ENCODE assay signal across 10 cellular contexts in genomic region chr16:71885261-71885650, GRCh38. TPM values are rescaled to one million over a fixed set of nuclear protein-coding genes. Genes with fewer than 3 reads are reported as not detected.
A peak's percentile ranks its signal among the peaks of the same experiment; 100 is the strongest.
DNase-seq lines count a peak whose midpoint lies in the region; ATAC-seq and TF ChIP-seq lines count a peak whose summit lies in the region.
"Had no signal": no experiment of that assay in that cellular context is flagged by ENCODE, and none has a peak within 500 bp of the region (broad histone marks: within the 10 kb centered on the region; RNA-seq: fewer than 3 reads in every experiment).

No MANE protein-coding gene starts in this region.

- peak overlapping the region; percentile 6 for H3K27ac Mint-ChIP-seq in activated naive CD4-positive, alpha-beta T cell treated with anti-CD3 and anti-CD28 coated beads, Interleukin-2, amount 10 ng/mL, durations not matched to agents 7 days and 5 days
- H3K27ac Mint-ChIP-seq in T-cell = peak overlapping the region; percentile 83 to 87
- peak overlapping the region; percentile 74 for H3K27ac Mint-ChIP-seq in type B pancreatic cell

- H3K27ac ChIP-seq in epithelial cell of prostate = peak overlapping the region; percentile 4

- no peaks in the 10 kb centered on the region for H3K9me3 Mint-ChIP-seq in activated naive CD4-positive, alpha-beta T cell treated with anti-CD3 and anti-CD28 coated beads, Interleukin-2, amount 10 ng/mL, durations not matched to agents 7 days and 5 days
- H3K9me3 Mint-ChIP-seq in T-cell (no peaks in the 10 kb centered on the region), type B pancreatic cell (no peaks in the 10 kb centered on the region)

- peaks cover 5% of the 10 kb centered on the region for H3K36me3 Mint-ChIP-seq in activated naive CD4-positive, alpha-beta T cell treated with anti-CD3 and anti-CD28 coated beads, Interleukin-2, amount 10 ng/mL, durations not matched to agents 7 days and 5 days
- H3K36me3 Mint-ChIP-seq in T-cell (no peaks in the 10 kb centered on the region), type B pancreatic cell (no peaks in the 10 kb centered on the region)

- ATAC-seq in T-cell (replicated peaks in 1 of 4) (no peak), HG02870 (IDR thresholded peaks at IDR 0.05; ENCODE audit: unreplicated experiment) (no peak)

- DNase-seq in activated naive CD4-positive, alpha-beta T cell treated with anti-CD3 and anti-CD28 coated beads, Interleukin-2, amount 10 ng/mL, durations not matched to agents 7 days and 5 days = no peak
- no peak for DNase-seq in activated naive CD4-positive, alpha-beta T cell treated with anti-CD3 and anti-CD28 coated beads, Interleukin-2, amount 50 U/mL, for 16 hours
- DNase-seq in T-cell (no peak), epithelial cell of prostate (ENCODE audit: low read depth, low spot score) (no peak), type B pancreatic cell (ENCODE audit: extremely low spot score, unreplicated experiment) (no peak), epidermal melanocyte (ENCODE audit: insufficient read length, low spot score) (no peak), head of caudate nucleus (no peak)
- DNase-seq: activated CD4-positive, alpha-beta T cell treated with anti-CD3 and anti-CD28 coated beads for 48 hours; NCI-H510A treated with DMSO at 0.1 percent for 48 hours had no signal

- POLR2A ChIA-PET in T-cell (lab: Charles Lee) = no interaction called here

- peak overlapping the region; percentile 93 for H3K4me3 Mint-ChIP-seq in activated naive CD4-positive, alpha-beta T cell treated with anti-CD3 and anti-CD28 coated beads, Interleukin-2, amount 10 ng/mL, durations not matched to agents 7 days and 5 days
- H3K4me3 Mint-ChIP-seq in T-cell = peak overlapping the region; percentile 92 to 98 (median 93)
- H3K4me3 Mint-ChIP-seq in type B pancreatic cell = peak overlapping the region; percentile 95

- intact Hi-C loops in head of caudate nucleus (cut with DNase I) = loop anchor here (10.0 kb wide), 1 partner anchor 210 kb away; the partner anchor contains the start of genes DHX38 and TXNL4B

- CTCF ChIA-PET in activated naive CD4-positive, alpha-beta T cell treated with anti-CD3 and anti-CD28 coated beads, Interleukin-2, amount 10 ng/mL, durations not matched to agents 7 days and 5 days (lab: Charles Lee) = no interaction called here
- CTCF ChIA-PET in T-cell (lab: Charles Lee) = interaction anchor here in 1 of 2 donors (0.7 to 1.4 kb wide), 5 partner anchors 15 to 110 kb away, joined by 3 read pairs; partner anchors contain the start of gene AP1G1

- peaks cover 41% of the 10 kb centered on the region for H3K4me1 Mint-ChIP-seq in activated naive CD4-positive, alpha-beta T cell treated with anti-CD3 and anti-CD28 coated beads, Interleukin-2, amount 10 ng/mL, durations not matched to agents 7 days and 5 days
- peaks cover 37 to 42% (median 39%) of the 10 kb centered on the region in 3 donors for H3K4me1 Mint-ChIP-seq in T-cell
- peaks cover 15% of the 10 kb centered on the region for H3K4me1 Mint-ChIP-seq in type B pancreatic cell (ENCODE audit: unreplicated experiment)

- TF ChIP-seq CTCF in type B pancreatic cell (conservative IDR thresholded peaks at IDR 0.05) = no peak

- peaks cover 26% of the 10 kb centered on the region for H3K27me3 Mint-ChIP-seq in activated naive CD4-positive, alpha-beta T cell treated with anti-CD3 and anti-CD28 coated beads, Interleukin-2, amount 10 ng/mL, durations not matched to agents 7 days and 5 days
- H3K27me3 Mint-ChIP-seq in T-cell = no peaks in the 10 kb centered on the region
- H3K27me3 Mint-ChIP-seq in type B pancreatic cell = no peaks in the 10 kb centered on the region

RNA-seq across cellular contexts. Expression of gene ZNF821, which starts 1.3 kb away (rescaled TPM):
- total RNA-seq in T-cell = 10 to 100 TPM in 2 of 5 donors, 1 to 10 TPM in 3; 8.0 to 17.9 (median 9.3) TPM
- total RNA-seq in type B pancreatic cell (ENCODE audit: low replicate concordance) = 12.8 and 18.5 TPM in 2 replicates

RNA-seq across cellular contexts. Expression of gene IST1, which starts 10.1 kb away (rescaled TPM):
- 100 to 1,000 TPM; 249 to 278 (median 263) TPM for total RNA-seq in T-cell
- 232 and 233 TPM in 2 replicates for total RNA-seq in type B pancreatic cell (ENCODE audit: low replicate concordance)

RNA-seq across cellular contexts. Expression of gene ATXN1L, which starts 39.5 kb away (rescaled TPM):
- total RNA-seq in T-cell = 10 to 100 TPM; 26.8 to 44.0 (median 29.3) TPM
- 27.8 and 29.0 TPM in 2 replicates for total RNA-seq in type B pancreatic cell (ENCODE audit: low replicate concordance)

Comparison
In these comparisons a context has a peak if more than half of its experiments do, and no peak if none do; other contexts are left out.
1. H3K27ac Mint-ChIP-seq: peak in every context shown above with its lines; median percentile 85 in T-cell; 74 in type B pancreatic cell; 6 in activated naive CD4-positive, alpha-beta T cell treated with anti-CD3 and anti-CD28 coated beads, Interleukin-2, amount 10 ng/mL, durations not matched to agents 7 days and 5 days.